Comparison of ENCODE assay signal across 1 cellular context in genomic region chr2:179455824-179456223, GRCh38.
A peak's percentile ranks its signal among the peaks of the same experiment; 100 is the strongest.
TF ChIP-seq lines count a peak whose summit lies in the region.

No MANE protein-coding gene starts in this region.

TF ChIP-seq in HepG2, 621 proteins besides CTCF, POLR2A, EP300 and RAD21 (continued from another document):
- no peak for TF ChIP-seq GRHL1 (CRISPR knock-in tag; conservative IDR thresholded peaks at IDR 0.05)
- no peak for TF ChIP-seq STAT6 (CRISPR knock-in tag; IDR thresholded peaks at IDR 0.05; ENCODE audit: borderline replicate concordance)
- no peak for TF ChIP-seq KLF16 (CRISPR knock-in tag; IDR thresholded peaks at IDR 0.05)
- TF ChIP-seq WIZ (CRISPR knock-in tag; IDR thresholded peaks at IDR 0.05): no peak
- no peak for TF ChIP-seq ZNF674 (CRISPR knock-in tag; IDR thresholded peaks at IDR 0.05; ENCODE audit: low read depth)
- no peak for TF ChIP-seq SOX13 (IDR thresholded peaks at IDR 0.05)
- peak in 1 of 2 experiments; percentile 41; a peak in 1 of 4 replicates for TF ChIP-seq SOX13 (CRISPR knock-in tag; conservative IDR thresholded peaks at IDR 0.05 in 1 of 2, IDR thresholded peaks at IDR 0.05 in 1 of 2)
